Comparison of ENCODE assay signal across 12 cellular contexts in the genomic region with DNA sequence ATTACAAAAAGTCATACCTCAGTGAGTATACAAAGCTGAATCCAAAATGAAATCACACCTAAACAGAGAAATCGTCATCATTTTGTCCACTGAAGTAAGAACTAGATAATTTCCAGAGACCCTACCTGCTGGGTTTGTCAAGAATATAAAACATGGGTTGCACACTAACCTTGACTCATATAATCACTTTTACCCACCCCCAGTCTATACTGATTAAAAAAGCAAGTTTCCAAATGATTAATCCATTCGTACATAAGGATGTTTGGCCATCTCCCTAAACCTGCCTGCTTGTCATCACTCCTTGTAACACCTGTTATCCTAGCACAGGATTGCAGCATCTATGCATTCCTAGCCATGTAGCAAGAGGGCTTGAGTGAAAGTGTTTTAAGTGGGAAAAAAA. TPM values are rescaled to one million over a fixed set of nuclear protein-coding genes. Genes with fewer than 3 reads are reported as not detected.
A peak's percentile ranks its signal among the peaks of the same experiment; 100 is the strongest.
DNase-seq lines count a peak whose midpoint lies in the region; ATAC-seq and TF ChIP-seq lines count a peak whose summit lies in the region.
"Had no signal": no experiment of that assay in that cellular context is flagged by ENCODE, and none has a peak within 500 bp of the region (broad histone marks: within the 10 kb centered on the region; RNA-seq: fewer than 3 reads in every experiment).

No MANE protein-coding gene starts in this region.

- H3K27ac Mint-ChIP-seq in Calu3 (ENCODE audit: unreplicated experiment): no peak overlapping the region
- peak overlapping the region in 1 of 3 donors; percentile 3 for H3K27ac Mint-ChIP-seq in IgD-negative memory B cell
- H3K27ac Mint-ChIP-seq in activated naive CD8-positive, alpha-beta T cell treated with anti-CD3 and anti-CD28 coated beads, Interleukin-2, amount 10 ng/mL, durations not matched to agents 7 days and 5 days: no peak overlapping the region
- H3K27ac Mint-ChIP-seq in nephron: peak overlapping the region; percentile 52 to 99 (median 99)

- ATAC-seq in activated naive CD8-positive, alpha-beta T cell treated with anti-CD3 and anti-CD28 coated beads, Interleukin-2, amount 10 ng/mL, durations not matched to agents 7 days and 5 days (ENCODE audit: low read depth): no peak
- no peak for ATAC-seq in HG02678 (IDR thresholded peaks at IDR 0.05; ENCODE audit: unreplicated experiment)
- ATAC-seq: left lung had no signal

- H3K27me3 Mint-ChIP-seq in Calu3 (ENCODE audit: unreplicated experiment) (no peaks in the 10 kb centered on the region), IgD-negative memory B cell (no peaks in the 10 kb centered on the region), nephron (ENCODE audit: low read depth) (no peaks in the 10 kb centered on the region)
- no peaks in the 10 kb centered on the region for H3K27me3 Mint-ChIP-seq in activated naive CD8-positive, alpha-beta T cell treated with anti-CD3 and anti-CD28 coated beads, Interleukin-2, amount 10 ng/mL, durations not matched to agents 7 days and 5 days

- H3K9me3 Mint-ChIP-seq in Calu3 (ENCODE audit: low read depth, unreplicated experiment) (no peaks in the 10 kb centered on the region), IgD-negative memory B cell (no peaks in the 10 kb centered on the region), nephron (no peaks in the 10 kb centered on the region)
- H3K9me3 Mint-ChIP-seq in activated naive CD8-positive, alpha-beta T cell treated with anti-CD3 and anti-CD28 coated beads, Interleukin-2, amount 10 ng/mL, durations not matched to agents 7 days and 5 days: no peaks in the 10 kb centered on the region

- H3K36me3 Mint-ChIP-seq in Calu3 (ENCODE audit: insufficient read depth, unreplicated experiment) (peaks cover 40% of the 10 kb centered on the region), IgD-negative memory B cell (peaks cover 1% of the 10 kb centered on the region), nephron (ENCODE audit: low read depth) (peaks cover 47% of the 10 kb centered on the region)
- peaks cover 9% of the 10 kb centered on the region for H3K36me3 Mint-ChIP-seq in activated naive CD8-positive, alpha-beta T cell treated with anti-CD3 and anti-CD28 coated beads, Interleukin-2, amount 10 ng/mL, durations not matched to agents 7 days and 5 days

- CTCF ChIA-PET in Calu3 (lab: Charles Lee): no interaction called here

- POLR2A ChIA-PET in activated naive CD8-positive, alpha-beta T cell treated with anti-CD3 and anti-CD28 coated beads, Interleukin-2, amount 10 ng/mL, durations not matched to agents 7 days and 5 days (lab: Charles Lee): no interaction called here

- TF ChIP-seq CTCF in Calu3 (IDR thresholded peaks at IDR 0.05; ENCODE audit: unreplicated experiment): no peak
- TF ChIP-seq CTCF in nephron (IDR thresholded peaks at IDR 0.05; ENCODE audit: unreplicated experiment in 3 of 3): no peak

- intact Hi-C loops in Calu3 (cut with micrococcal nuclease; ENCODE audit: unreplicated experiment): loop anchor here (10.0 kb wide), 1 partner anchor 270 kb away; a partner anchor contains a TSS

- BruUV-seq in Calu3 (replicated peaks; lab: Mats Ljungman, UMichigan): no TSS peak

- H3K4me3 Mint-ChIP-seq in Calu3 (ENCODE audit: low read depth, unreplicated experiment) (peak overlapping the region; percentile 91), IgD-negative memory B cell (peak overlapping the region in 3 of 4 donors; percentile 20 to 39 (median 30)), nephron (peak overlapping the region; percentile 92 to 99 (median 96))
- H3K4me3 Mint-ChIP-seq in activated naive CD8-positive, alpha-beta T cell treated with anti-CD3 and anti-CD28 coated beads, Interleukin-2, amount 10 ng/mL, durations not matched to agents 7 days and 5 days: peak overlapping the region; percentile 65
- H3K4me3 Mint-ChIP-seq: CD14-positive monocyte had no signal

- H3K4me1 Mint-ChIP-seq in Calu3 (ENCODE audit: low read depth, unreplicated experiment) (peaks cover 4% of the 10 kb centered on the region), IgD-negative memory B cell (peaks cover 21 to 35% (median 30%) of the 10 kb centered on the region in 3 donors), nephron (peaks cover 66% of the 10 kb centered on the region)
- peaks cover 21% of the 10 kb centered on the region for H3K4me1 Mint-ChIP-seq in activated naive CD8-positive, alpha-beta T cell treated with anti-CD3 and anti-CD28 coated beads, Interleukin-2, amount 10 ng/mL, durations not matched to agents 7 days and 5 days

- DNase-seq in Calu3 (no peak), amygdala (lab: John Stamatoyannopoulos, UW) (no peak), SHP77 (lab: John Stamatoyannopoulos, UW) (no peak)
- DNase-seq in activated naive CD8-positive, alpha-beta T cell treated with anti-CD3 and anti-CD28 coated beads, Interleukin-2, amount 10 ng/mL, durations not matched to agents 7 days and 5 days: no peak
- DNase-seq: GOT3, left lung, NCI-H82, SJCRH30 had no signal

RNA-seq across cellular contexts. Expression of a gene that starts 4.7 kb away (rescaled TPM):
- total RNA-seq in Calu3 (2022): 22.9 and 28.4 TPM in 2 replicates
- 13.9 TPM for polyA plus RNA-seq in IgD-negative memory B cell
- total RNA-seq in activated naive CD8-positive, alpha-beta T cell treated with anti-CD3 and anti-CD28 coated beads, Interleukin-2, amount 10 ng/mL, durations not matched to agents 7 days and 5 days: 10 to 100 TPM; 33.1 to 37.5 TPM

Comparison
In these comparisons a context has a peak if more than half of its experiments do, and no peak if none do; other contexts are left out.
1. H3K27ac Mint-ChIP-seq: peak in nephron (3 of 3); none in Calu3 (single experiment) and activated naive CD8-positive, alpha-beta T cell treated with anti-CD3 and anti-CD28 coated beads, Interleukin-2, amount 10 ng/mL, durations not matched to agents 7 days and 5 days (single experiment).
2. H3K4me3 Mint-ChIP-seq: peak in every context shown above with its lines; median percentile 96 in nephron; 91 in Calu3; 65 in activated naive CD8-positive, alpha-beta T cell treated with anti-CD3 and anti-CD28 coated beads, Interleukin-2, amount 10 ng/mL, durations not matched to agents 7 days and 5 days; 30 in IgD-negative memory B cell.